ENCODE assay signal across 8 cellular contexts in the genomic region with DNA sequence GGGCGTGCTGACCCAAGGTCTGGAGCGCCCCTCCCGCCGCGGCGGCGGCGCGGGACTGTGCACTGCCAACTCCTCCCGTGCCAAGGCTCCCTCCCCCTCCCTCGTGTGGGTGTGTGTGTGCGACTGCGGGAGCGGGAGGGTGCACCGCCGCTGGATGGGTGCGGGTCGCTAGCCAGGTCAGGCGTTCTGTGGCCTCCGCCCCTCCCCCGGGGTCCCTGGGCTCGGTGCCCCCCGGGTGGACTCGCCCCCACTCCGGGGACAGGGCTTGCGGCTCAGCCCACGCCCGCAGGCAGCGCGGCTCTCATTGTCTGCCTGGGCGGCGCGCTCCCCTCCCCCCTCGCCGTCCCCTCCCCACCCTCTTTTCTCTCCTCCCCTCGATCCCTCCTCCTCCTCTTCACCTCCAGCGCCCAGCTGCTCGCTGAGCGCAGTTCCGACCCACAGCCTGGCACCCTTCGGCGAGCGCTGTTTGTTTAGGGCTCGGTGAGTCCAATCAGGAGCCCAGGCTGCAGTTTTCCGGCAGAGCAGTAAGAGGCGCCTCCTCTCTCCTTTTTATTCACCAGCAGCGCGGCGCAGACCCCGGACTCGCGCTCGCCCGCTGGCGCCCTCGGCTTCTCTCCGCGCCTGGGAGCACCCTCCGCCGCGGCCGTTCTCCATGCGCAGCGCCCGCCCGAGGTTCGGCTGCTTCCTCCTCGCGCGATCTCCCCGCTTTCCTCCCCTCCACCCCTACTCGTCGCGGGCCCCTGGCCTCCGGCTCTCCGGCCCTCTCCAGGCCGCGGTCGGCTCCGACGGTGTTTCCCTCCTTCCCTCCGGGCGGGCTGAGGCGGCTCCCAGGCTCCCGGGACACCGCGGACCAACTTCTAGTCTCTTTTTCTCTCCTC. TPM values are rescaled to one million over a fixed set of nuclear protein-coding genes. Genes with fewer than 3 reads are reported as not detected.
A peak's percentile ranks its signal among the peaks of the same experiment; 100 is the strongest.
DNase-seq lines count a peak whose midpoint lies in the region; ATAC-seq and TF ChIP-seq lines count a peak whose summit lies in the region.

A gene (plus strand): TSS at position 579 of the 878 bp plus-strand sequence. CDS start 1,556 bp downstream, outside the sequence.

- H3K27me3 ChIP-seq in H9 (ENCODE audit: insufficient read depth, low read length) (peaks cover 88% of the 10 kb centered on the region), fibroblast of lung (ENCODE audit: control insufficient read depth, insufficient read depth, low read length) (peaks cover 30% of the 10 kb centered on the region)
- H3K27me3 ChIP-seq in naive thymus-derived CD4-positive, alpha-beta T cell (ENCODE audit: control insufficient read depth in 2 of 2, insufficient read depth in 2 of 2, low read length in 2 of 2) = peaks cover 16 to 28% of the 10 kb centered on the region in 2 donors

- peak within 1 kb of the TSS; percentile 61 for H3K4me2 ChIP-seq in H9 (ENCODE audit: insufficient read depth, insufficient read length, low read length)
- H3K4me2 ChIP-seq in fibroblast of lung (ENCODE audit: extremely low read depth, insufficient read depth, low read length) = peak within 1 kb of the TSS; percentile 95

- H3K4ac ChIP-seq in H9 (ENCODE audit: low read depth, low read length) = no peak within 1 kb of the TSS

- peaks cover 2% of the 10 kb centered on the region for H3K36me3 ChIP-seq in fibroblast of lung (ENCODE audit: control insufficient read depth, insufficient read depth, low read length)
- no peaks in the 10 kb centered on the region for H3K36me3 ChIP-seq in naive thymus-derived CD4-positive, alpha-beta T cell (ENCODE audit: control insufficient read depth in 2 of 3, insufficient read depth in 3 of 3, low read length in 3 of 3)

- peak within 1 kb of the TSS; percentile 79 to 91 (median 88) for H3K4me3 ChIP-seq in fibroblast of lung (replicated peaks in 1 of 4; ENCODE audit: control extremely low read depth in 1 of 4, insufficient read depth in 1 of 4, low read depth in 3 of 4, low read length in 4 of 4)
- peak within 1 kb of the TSS; percentile 38 for H3K4me3 ChIP-seq in naive thymus-derived CD4-positive, alpha-beta T cell (ENCODE audit: low read length)

- no peak within 1 kb of the TSS for H4K8ac ChIP-seq in H9 (replicated peaks; ENCODE audit: insufficient read length, low read depth, low read length)

- no peak within 1 kb of the TSS for H3K23ac ChIP-seq in H9 (ENCODE audit: insufficient read length, low read depth, low read length)

- TF ChIP-seq CTCF in H9 (conservative IDR thresholded peaks at IDR 0.05) = peak; percentile 34; the same call in 2 of the 3 replicates
- peak; percentile 57 to 60 for TF ChIP-seq CTCF in fibroblast of lung (conservative IDR thresholded peaks at IDR 0.05 in 1 of 2, IDR thresholded peaks at IDR 0.05 in 1 of 2; ENCODE audit: low read depth in 1 of 2, low read length in 2 of 2)

- no peak within 1 kb of the TSS for H3K27ac Mint-ChIP-seq in H9
- H3K27ac Mint-ChIP-seq in activated CD8-positive, alpha-beta memory T cell treated with anti-CD3 and anti-CD28 coated beads, Interleukin-2, amount 10 ng/mL, durations not matched to agents 7 days and 5 days = peak within 1 kb of the TSS; percentile 56
- peak within 1 kb of the TSS in 1 of 9 donors; percentile 81 for H3K27ac Mint-ChIP-seq in naive thymus-derived CD4-positive, alpha-beta T cell

- no peaks in the 10 kb centered on the region for H4K20me1 ChIP-seq in H9 (ENCODE audit: control insufficient read depth, insufficient read depth, insufficient read length)
- H4K20me1 ChIP-seq in fibroblast of lung (ENCODE audit: control insufficient read depth, extremely low read depth, insufficient read depth, low read length) = no peaks in the 10 kb centered on the region

- H3K18ac ChIP-seq in H9 (ENCODE audit: insufficient read length, low read depth, low read length) = no peak within 1 kb of the TSS

- H2BK15ac ChIP-seq in H9 (ENCODE audit: low read depth, low read length) = no peak within 1 kb of the TSS

- peaks cover 35% of the 10 kb centered on the region for H3K23me2 ChIP-seq in H9 (ENCODE audit: insufficient read length, low read depth, low read length, poor library complexity, severe bottlenecking)

- CTCF ChIA-PET in activated CD8-positive, alpha-beta memory T cell treated with anti-CD3 and anti-CD28 coated beads, Interleukin-2, amount 10 ng/mL, durations not matched to agents 7 days and 5 days (lab: Charles Lee) = no interaction called here
- CTCF ChIA-PET in naive thymus-derived CD4-positive, alpha-beta T cell (lab: Charles Lee) = no interaction called here

- peaks cover 94% of the 10 kb centered on the region for H3K27me3 Mint-ChIP-seq in H9 (ENCODE audit: low read depth)
- peaks cover 77% of the 10 kb centered on the region for H3K27me3 Mint-ChIP-seq in activated CD8-positive, alpha-beta memory T cell treated with anti-CD3 and anti-CD28 coated beads, Interleukin-2, amount 10 ng/mL, durations not matched to agents 7 days and 5 days
- H3K27me3 Mint-ChIP-seq in naive thymus-derived CD4-positive, alpha-beta T cell = peaks cover 60 to 79% (median 65%) of the 10 kb centered on the region in 5 donors

- no peak within 1 kb of the TSS for H2AK5ac ChIP-seq in H9 (ENCODE audit: insufficient read length, low read length)

- H3K9me3 Mint-ChIP-seq in H9 = peaks cover 4 to 10% of the 10 kb centered on the region in 2 experiments; a peak in 3 of 5 replicates
- no peaks in the 10 kb centered on the region for H3K9me3 Mint-ChIP-seq in activated CD8-positive, alpha-beta memory T cell treated with anti-CD3 and anti-CD28 coated beads, Interleukin-2, amount 10 ng/mL, durations not matched to agents 7 days and 5 days (ENCODE audit: low read depth)
- peaks cover 0 to 10% (median 0%) of the 10 kb centered on the region in 11 donors for H3K9me3 Mint-ChIP-seq in naive thymus-derived CD4-positive, alpha-beta T cell

- H3K27ac ChIP-seq in H9 (ENCODE audit: insufficient read length, low read depth, low read length) = no peak within 1 kb of the TSS
- peak within 1 kb of the TSS; percentile 79 for H3K27ac ChIP-seq in fibroblast of lung (ENCODE audit: insufficient read depth, low read length)
- no peak within 1 kb of the TSS for H3K27ac ChIP-seq in naive thymus-derived CD4-positive, alpha-beta T cell (ENCODE audit: low read depth, low read length)

- peaks cover 31 to 39% of the 10 kb centered on the region in 2 experiments for H3K4me1 Mint-ChIP-seq in H9
- peaks cover 21% of the 10 kb centered on the region for H3K4me1 Mint-ChIP-seq in activated CD8-positive, alpha-beta memory T cell treated with anti-CD3 and anti-CD28 coated beads, Interleukin-2, amount 10 ng/mL, durations not matched to agents 7 days and 5 days
- H3K4me1 Mint-ChIP-seq in naive thymus-derived CD4-positive, alpha-beta T cell = peaks cover 0 to 23% (median 20%) of the 10 kb centered on the region in 7 donors

- H2BK120ac ChIP-seq in H9 (ENCODE audit: low read depth, low read length, poor library complexity, severe bottlenecking) = no peak within 1 kb of the TSS

- H2AFZ ChIP-seq in H9 (ENCODE audit: low read length) (no peak within 1 kb of the TSS), fibroblast of lung (ENCODE audit: low read length) (peak within 1 kb of the TSS; percentile 70)

- H3K9ac ChIP-seq in H9 (ENCODE audit: extremely low read depth, insufficient read length, low read length) (no peak within 1 kb of the TSS), fibroblast of lung (ENCODE audit: insufficient read depth, low read length) (peak within 1 kb of the TSS; percentile 75)

- H3K4me1 ChIP-seq in H9 (ENCODE audit: insufficient read depth, low read length) (0 out of 2 replicates have a peak, but pooled peaks cover 2% of the 10 kb centered on the region), fibroblast of lung (ENCODE audit: control insufficient read depth, extremely low read depth, insufficient read depth, low read length) (peaks cover 4% of the 10 kb centered on the region)
- H3K4me1 ChIP-seq in naive thymus-derived CD4-positive, alpha-beta T cell (ENCODE audit: control insufficient read depth in 2 of 2, insufficient read depth in 2 of 2, low read length in 2 of 2) = peaks cover 0 to 19% of the 10 kb centered on the region in 2 donors

- no peaks in the 10 kb centered on the region; a peak in 1 of 7 replicates for H3K36me3 Mint-ChIP-seq in H9 (ENCODE audit: insufficient read depth in 1 of 3, low read depth in 3 of 3)
- peaks cover 3% of the 10 kb centered on the region for H3K36me3 Mint-ChIP-seq in activated CD8-positive, alpha-beta memory T cell treated with anti-CD3 and anti-CD28 coated beads, Interleukin-2, amount 10 ng/mL, durations not matched to agents 7 days and 5 days
- peaks cover 0 to 2% (median 0%) of the 10 kb centered on the region in 5 donors for H3K36me3 Mint-ChIP-seq in naive thymus-derived CD4-positive, alpha-beta T cell

- no peak within 1 kb of the TSS for H4K91ac ChIP-seq in H9 (ENCODE audit: insufficient read length, low read depth, low read length)

- intact Hi-C loops in naive thymus-derived CD4-positive, alpha-beta T cell (cut with micrococcal nuclease) = loop anchor here in 1 of 2 donors (5.0 to 10.0 kb wide), 3 partner anchors 178 to 924 kb away; a partner anchor contains a TSS

- H2BK5ac ChIP-seq in H9 (ENCODE audit: insufficient read length, low read length) = no peak within 1 kb of the TSS

- H3T11ph ChIP-seq in H9 (ENCODE audit: low read length) = no peak within 1 kb of the TSS

- H4K5ac ChIP-seq in H9 (ENCODE audit: insufficient read length, low read depth, low read length) = no peak within 1 kb of the TSS

- H3K79me1 ChIP-seq in H9 (ENCODE audit: insufficient read depth, low read depth, low read length, poor library complexity, severe bottlenecking) = no peaks in the 10 kb centered on the region

- WGBS in H9 (ENCODE audit: extremely low coverage, insufficient read length, low lambda C conversion rate) = no CpG with 5 or more reads among the region's 87 CpGs

- H3K9me3 ChIP-seq in H9 (ENCODE audit: control insufficient read depth, low read depth, low read length) (no peaks in the 10 kb centered on the region), fibroblast of lung (ENCODE audit: control insufficient read depth, insufficient read depth, low read depth, low read length) (no peaks in the 10 kb centered on the region)
- H3K9me3 ChIP-seq in naive thymus-derived CD4-positive, alpha-beta T cell (ENCODE audit: control insufficient read depth in 2 of 3, low read length in 3 of 3) = no peaks in the 10 kb centered on the region

- H3K14ac ChIP-seq in H9 (ENCODE audit: insufficient read depth, low read length) = peak within 1 kb of the TSS; percentile 39

- H3K79me2 ChIP-seq in H9 (ENCODE audit: insufficient read depth, low read length) = no peaks in the 10 kb centered on the region
- peaks cover 15% of the 10 kb centered on the region for H3K79me2 ChIP-seq in fibroblast of lung (ENCODE audit: control insufficient read depth, insufficient read depth, low read length)

- no peak within 1 kb of the TSS for H3K56ac ChIP-seq in H9 (ENCODE audit: insufficient read length, low read depth, low read length)

- H2BK12ac ChIP-seq in H9 (ENCODE audit: insufficient read length, low read depth, low read length) = no peak within 1 kb of the TSS

- peak; percentile 76 for DNase-seq in COLO829 (ENCODE audit: low spot score)
- peak; percentile 90 for DNase-seq in H9
- peak; percentile 56 for DNase-seq in NCI-H2227 (lab: John Stamatoyannopoulos, UW; ENCODE audit: unreplicated experiment)
- DNase-seq in activated CD8-positive, alpha-beta memory T cell treated with anti-CD3 and anti-CD28 coated beads, Interleukin-2, amount 10 ng/mL, durations not matched to agents 7 days and 5 days = peak; percentile 60
- DNase-seq in fibroblast of lung (ENCODE audit: low read depth in 2 of 2) = peak; percentile 94 to 95
- peak in 1 of 9 donors; percentile 31 for DNase-seq in naive thymus-derived CD4-positive, alpha-beta T cell

- POLR2A ChIA-PET in naive thymus-derived CD4-positive, alpha-beta T cell (lab: Charles Lee) = no interaction called here

- H2BK20ac ChIP-seq in H9 (ENCODE audit: low read depth, low read length, poor library complexity, severe bottlenecking) = no peak within 1 kb of the TSS

- peak; percentile 73 for ATAC-seq in activated CD8-positive, alpha-beta memory T cell treated with anti-CD3 and anti-CD28 coated beads, Interleukin-2, amount 10 ng/mL, durations not matched to agents 7 days and 5 days
- ATAC-seq in naive thymus-derived CD4-positive, alpha-beta T cell = peak; percentile 63
- ATAC-seq in HG02840 (IDR thresholded peaks at IDR 0.05; ENCODE audit: low FRiP score, unreplicated experiment) (no peak), HG02852 (IDR thresholded peaks at IDR 0.05; ENCODE audit: unreplicated experiment) (no peak)

- peak within 1 kb of the TSS; percentile 64 to 87 for H3K4me3 Mint-ChIP-seq in H9
- peak within 1 kb of the TSS; percentile 82 for H3K4me3 Mint-ChIP-seq in activated CD8-positive, alpha-beta memory T cell treated with anti-CD3 and anti-CD28 coated beads, Interleukin-2, amount 10 ng/mL, durations not matched to agents 7 days and 5 days
- H3K4me3 Mint-ChIP-seq in naive thymus-derived CD4-positive, alpha-beta T cell = peak within 1 kb of the TSS; percentile 52 to 87 (median 80)

RNA-seq across cellular contexts. Expression of the gene that starts here (rescaled TPM):
- total RNA-seq in H9 (2021) = 0.04 TPM in 1 of 2 replicates, not detected in the other
- not detected for total RNA-seq in activated CD8-positive, alpha-beta memory T cell treated with anti-CD3 and anti-CD28 coated beads, Interleukin-2, amount 10 ng/mL, durations not matched to agents 7 days and 5 days
- total RNA-seq in fibroblast of lung = 6.3 and 10.0 TPM in 2 replicates
- polyA plus RNA-seq in fibroblast of lung = 1.4 and 4.1 TPM in 2 replicates
- 2.1 and 5.7 TPM in 2 replicates for polyA plus RNA-seq in fibroblast of lung (2012)
- polyA minus RNA-seq in fibroblast of lung (ENCODE audit: low replicate concordance) = 0.31 and 1.1 TPM in 2 replicates
- total RNA-seq in naive thymus-derived CD4-positive, alpha-beta T cell = under 1 TPM in 2 of 5 experiments, not detected in 3; 0.19 to 0.44 TPM
- polyA plus RNA-seq in naive thymus-derived CD4-positive, alpha-beta T cell = not detected

Comparison
In these comparisons a context has a peak if more than half of its experiments do, and no peak if none do; other contexts are left out.
1. Peak in DNase-seq and H3K4me2 ChIP-seq in H9; RNA of the gene not detected or under 1 TPM.
2. Peak in DNase-seq and ATAC-seq in activated CD8-positive, alpha-beta memory T cell treated with anti-CD3 and anti-CD28 coated beads, Interleukin-2, amount 10 ng/mL, durations not matched to agents 7 days and 5 days; RNA of the gene not detected or under 1 TPM.
3. Peak in ATAC-seq and H3K4me3 ChIP-seq in naive thymus-derived CD4-positive, alpha-beta T cell; RNA of the gene not detected or under 1 TPM.